ENCODE assay signal across 12 cellular contexts in genomic region chr1:29639741-29640427, GRCh38.
A peak's percentile ranks its signal among the peaks of the same experiment; 100 is the strongest.
DNase-seq lines count a peak whose midpoint lies in the region; ATAC-seq and TF ChIP-seq lines count a peak whose summit lies in the region.
"Had no signal": no experiment of that assay in that cellular context is flagged by ENCODE, and none has a peak within 500 bp of the region (broad histone marks: within the 10 kb centered on the region; RNA-seq: fewer than 3 reads in every experiment).

No MANE protein-coding gene starts in this region.

- H3K4me3 ChIP-seq in MM.1S (ENCODE audit: low read length) (no peak overlapping the region), epithelial cell of proximal tubule (ENCODE audit: low read depth, low read length) (no peak overlapping the region)

- no peak overlapping the region for H3K4me2 ChIP-seq in MM.1S (ENCODE audit: low read depth, low read length)

- peaks cover 80% of the 10 kb centered on the region for H3K27me3 ChIP-seq in MM.1S (replicated peaks; ENCODE audit: insufficient read depth, low read length)

- no peaks in the 10 kb centered on the region for H3K36me3 ChIP-seq in MM.1S (replicated peaks; ENCODE audit: insufficient read depth, low read length)

- H3K9me3 ChIP-seq in MM.1S (replicated peaks; ENCODE audit: insufficient read depth, low read length), result no peaks in the 10 kb centered on the region

- H3K36me3 Mint-ChIP-seq in chondrocyte (ENCODE audit: low read depth), result peaks cover 2% of the 10 kb centered on the region

- H3F3A ChIP-seq in MM.1S (ENCODE audit: insufficient read depth, low read length), result no peaks in the 10 kb centered on the region

- no peaks in the 10 kb centered on the region for H3K4me1 ChIP-seq in MM.1S (ENCODE audit: low read length)

- TF ChIP-seq CTCF in MM.1S (IDR thresholded peaks at IDR 0.05; ENCODE audit: low read length), result no peak
- TF ChIP-seq CTCF in epithelial cell of proximal tubule (conservative IDR thresholded peaks at IDR 0.05; ENCODE audit: low read depth, low read length), result no peak
- no peak for TF ChIP-seq CTCF in chondrocyte (IDR thresholded peaks at IDR 0.05)

- no peak overlapping the region for H2AFZ ChIP-seq in MM.1S (ENCODE audit: low read length)

- no peak overlapping the region for H3K4me3 Mint-ChIP-seq in chondrocyte (ENCODE audit: unreplicated experiment)
- H3K4me3 Mint-ChIP-seq: nephron progenitor cell had no signal

- H3K4me1 Mint-ChIP-seq in chondrocyte (ENCODE audit: low read depth), result peaks cover 13% of the 10 kb centered on the region
- H3K4me1 Mint-ChIP-seq: nephron progenitor cell had no signal

- H3K27ac Mint-ChIP-seq in chondrocyte (ENCODE audit: unreplicated experiment), result no peak overlapping the region
- H3K27ac Mint-ChIP-seq: nephron progenitor cell had no signal

- no peaks in the 10 kb centered on the region for H3K79me2 ChIP-seq in MM.1S (ENCODE audit: low read length)

- no peaks in the 10 kb centered on the region for H3K9me2 ChIP-seq in MM.1S (replicated peaks; ENCODE audit: insufficient read depth, low read length)

- peak; percentile 59 for DNase-seq in GM03348 (ENCODE audit: low spot score)
- peak; percentile 7 for DNase-seq in MM.1S
- peak; percentile 76 for DNase-seq in epithelial cell of proximal tubule (ENCODE audit: low read depth)
- peak; percentile 96 for DNase-seq in renal cortical epithelial cell (ENCODE audit: low read depth)
- DNase-seq in NCI-H748 treated with DMSO at 0.1 percent for 48 hours (lab: John Stamatoyannopoulos, UW), result no peak
- DNase-seq in chondrocyte (ENCODE audit: low spot score), result no peak
- DNase-seq in foreskin melanocyte, result no peak
- DNase-seq: activated T-cell treated with anti-CD3 and anti-CD28 coated beads for 4 hours; hypothalamus; nephron progenitor cell; stimulated activated CD4-positive, alpha-beta T cell treated with anti-CD3 and anti-CD28 coated beads, Interleukin-2, amount 100 ng/mL, for 48 hours had no signal

- H3K9ac ChIP-seq in MM.1S (ENCODE audit: low read length), result no peak overlapping the region

- H3K9me3 Mint-ChIP-seq in chondrocyte (ENCODE audit: low read depth), result peaks cover 4% of the 10 kb centered on the region
- H3K9me3 Mint-ChIP-seq: nephron progenitor cell had no signal

- H3K27ac ChIP-seq in MM.1S (ENCODE audit: low read length), result no peak overlapping the region

- H4K20me1 ChIP-seq in MM.1S (ENCODE audit: insufficient read depth, low read length), result no peaks in the 10 kb centered on the region

- no peaks in the 10 kb centered on the region for H3K27me3 Mint-ChIP-seq in chondrocyte (ENCODE audit: low read depth)

- no peak for ATAC-seq in GM19397 (IDR thresholded peaks at IDR 0.05; ENCODE audit: unreplicated experiment)

Comparison
In these comparisons a context has a peak if more than half of its experiments do, and no peak if none do; other contexts are left out.
1. DNase-seq: peak in GM03348 (single experiment), MM.1S (single experiment), epithelial cell of proximal tubule (single experiment) and renal cortical epithelial cell (single experiment); none in NCI-H748 treated with DMSO at 0.1 percent for 48 hours (single experiment), chondrocyte (single experiment) and foreskin melanocyte (single experiment).